Comparison of ENCODE assay signal across 6 cellular contexts in the genomic region with DNA sequence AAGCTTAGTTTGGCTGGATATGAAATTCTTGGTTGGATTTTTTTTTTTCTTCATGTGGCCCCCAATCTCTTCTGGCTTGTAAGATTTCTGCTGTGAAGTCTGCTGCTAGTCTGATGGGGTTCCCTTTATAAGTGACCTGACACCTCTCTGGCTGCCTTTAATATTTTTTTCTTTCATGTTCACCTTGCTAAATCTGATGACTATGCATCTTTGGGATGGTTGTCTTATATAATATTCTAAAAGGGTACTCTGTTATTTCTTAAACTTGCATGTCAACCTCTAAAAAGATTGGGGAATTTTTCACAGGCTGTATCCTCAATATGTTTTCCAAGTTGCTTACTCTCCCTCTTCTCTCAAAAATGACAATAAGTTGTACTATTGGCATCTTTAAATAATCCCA.
"Had no signal": no experiment of that assay in that cellular context is flagged by ENCODE, and none has a peak within 500 bp of the region (broad histone marks: within the 10 kb centered on the region; RNA-seq: fewer than 3 reads in every experiment).

No MANE protein-coding gene starts in this region.

- H3K27ac ChIP-seq: HL-60, KMS-11 had no signal

- ATAC-seq: K562 had no signal

- H3K4me3 ChIP-seq: K562 had no signal

- H3K4me2 ChIP-seq: KMS-11 had no signal

- DNase-seq: KBM-7, KG1 had no signal

- FAIRE-seq: HTR-8/SVneo, K562 had no signal

- H3K9ac ChIP-seq: KMS-11 had no signal
